15 cellular contexts compared by ENCODE assay signal in the genomic region with DNA sequence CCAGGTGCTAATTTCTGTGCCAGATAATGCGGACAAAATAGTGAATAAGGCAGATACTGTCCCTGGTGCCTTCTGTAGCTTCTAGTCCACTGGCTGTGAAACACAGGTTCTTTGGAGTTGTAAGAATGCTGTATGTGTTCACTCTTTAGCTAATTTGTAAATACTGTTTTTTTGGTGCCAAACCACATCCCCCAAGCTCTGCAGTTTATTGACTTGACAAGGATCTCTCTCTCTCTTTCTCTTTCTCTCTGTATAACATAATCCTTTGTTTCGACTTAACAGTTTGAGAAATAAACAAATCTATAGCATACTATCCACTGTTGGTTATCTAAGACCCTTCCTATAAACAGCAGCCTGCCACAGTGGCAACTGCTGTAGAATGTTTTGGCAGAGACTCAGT. TPM values are rescaled to one million over a fixed set of nuclear protein-coding genes. Genes with fewer than 3 reads are reported as not detected.
DNase-seq lines count a peak whose midpoint lies in the region; ATAC-seq and TF ChIP-seq lines count a peak whose summit lies in the region.
"Had no signal": no experiment of that assay in that cellular context is flagged by ENCODE, and none has a peak within 500 bp of the region (broad histone marks: within the 10 kb centered on the region; RNA-seq: fewer than 3 reads in every experiment).

No MANE protein-coding gene starts in this region.

- H3K4me3 ChIP-seq in Peyer's patch = no peak overlapping the region
- H3K4me3 ChIP-seq in spleen = no peak overlapping the region
- H3K4me3 ChIP-seq: skin epidermis, tibial nerve had no signal

- H3K9me3 ChIP-seq in Peyer's patch = no peaks in the 10 kb centered on the region
- no peaks in the 10 kb centered on the region for H3K9me3 ChIP-seq in spleen
- H3K9me3 ChIP-seq: tibial nerve had no signal

- H3K36me3 ChIP-seq in Peyer's patch (peaks cover 0 to 8% (median 0%) of the 10 kb centered on the region in 3 donors), spleen (peaks cover 0 to 15% (median 0%) of the 10 kb centered on the region in 6 donors)

- H3K27me3 Mint-ChIP-seq in activated CD4-positive, alpha-beta T cell treated with anti-CD3 and anti-CD28 coated beads, Interleukin-2, amount 10 ng/mL, durations not matched to agents 7 days and 5 days = no peaks in the 10 kb centered on the region
- H3K27me3 Mint-ChIP-seq in central memory CD8-positive, alpha-beta T cell = no peaks in the 10 kb centered on the region

- POLR2A ChIA-PET in activated CD4-positive, alpha-beta T cell treated with anti-CD3 and anti-CD28 coated beads, Interleukin-2, amount 10 ng/mL, durations not matched to agents 7 days and 5 days (lab: Charles Lee) = interaction anchor here (1.0 kb wide), 1 partner anchor 10 kb away, joined by 4 read pairs; no protein-coding TSS in a partner anchor

- H3K4me1 Mint-ChIP-seq in activated CD4-positive, alpha-beta T cell treated with anti-CD3 and anti-CD28 coated beads, Interleukin-2, amount 10 ng/mL, durations not matched to agents 7 days and 5 days = peaks cover 94% of the 10 kb centered on the region
- H3K4me1 Mint-ChIP-seq in central memory CD8-positive, alpha-beta T cell = peaks cover 86% of the 10 kb centered on the region

- H3K27ac Mint-ChIP-seq in activated CD4-positive, alpha-beta T cell treated with anti-CD3 and anti-CD28 coated beads, Interleukin-2, amount 10 ng/mL, durations not matched to agents 7 days and 5 days = peak overlapping the region; percentile 90
- peak overlapping the region; percentile 83 for H3K27ac Mint-ChIP-seq in central memory CD8-positive, alpha-beta T cell (ENCODE audit: low read depth)

- H3K27me3 ChIP-seq in Peyer's patch (no peaks in the 10 kb centered on the region), spleen (replicated peaks in 1 of 7) (no peaks in the 10 kb centered on the region)
- H3K27me3 ChIP-seq: tibial nerve had no signal

- H3K9me3 Mint-ChIP-seq in activated CD4-positive, alpha-beta T cell treated with anti-CD3 and anti-CD28 coated beads, Interleukin-2, amount 10 ng/mL, durations not matched to agents 7 days and 5 days = no peaks in the 10 kb centered on the region
- H3K9me3 Mint-ChIP-seq in central memory CD8-positive, alpha-beta T cell = no peaks in the 10 kb centered on the region
- H3K9me3 Mint-ChIP-seq: neural crest cell had no signal

- TF ChIP-seq POLR2A in Peyer's patch (IDR thresholded peaks at IDR 0.05) (no peak), spleen (IDR thresholded peaks at IDR 0.05) (no peak)

- H3K27ac ChIP-seq in Peyer's patch = peak overlapping the region in 3 of 4 donors; percentile 31 to 70 (median 63)
- peak overlapping the region; percentile 2 to 76 (median 56) for H3K27ac ChIP-seq in spleen
- H3K27ac ChIP-seq: tibial nerve had no signal

- peak; percentile 26 for ATAC-seq in central memory CD8-positive, alpha-beta T cell (replicated peaks; ENCODE audit: extremely low read depth, poor library complexity, severe bottlenecking)
- ATAC-seq in HG02870 (IDR thresholded peaks at IDR 0.05; ENCODE audit: unreplicated experiment) (no peak), GM19467 (IDR thresholded peaks at IDR 0.05; ENCODE audit: unreplicated experiment) (no peak), GM21526 (IDR thresholded peaks at IDR 0.05; ENCODE audit: low FRiP score, unreplicated experiment) (no peak)

- H3K36me3 Mint-ChIP-seq in activated CD4-positive, alpha-beta T cell treated with anti-CD3 and anti-CD28 coated beads, Interleukin-2, amount 10 ng/mL, durations not matched to agents 7 days and 5 days (ENCODE audit: low read depth) = peaks cover 77% of the 10 kb centered on the region
- peaks cover 18% of the 10 kb centered on the region for H3K36me3 Mint-ChIP-seq in central memory CD8-positive, alpha-beta T cell (ENCODE audit: insufficient read depth)

- intact Hi-C loops in spleen (cut with DNase I; ENCODE audit: low total_unique reads) = no loop called here

- 82 to 91% (median 90%) methylated on average over 2 of the region's 2 CpGs for WGBS in spleen, 5 donors

- CTCF ChIA-PET in activated CD4-positive, alpha-beta T cell treated with anti-CD3 and anti-CD28 coated beads, Interleukin-2, amount 10 ng/mL, durations not matched to agents 7 days and 5 days (lab: Charles Lee) = interaction anchor here (1.4 to 3.1 kb wide), 3 partner anchors 11 to 44 kb away, joined by 4 to 8 read pairs (median 7); no protein-coding TSS in a partner anchor

- peaks cover 0 to 72% (median 20%) of the 10 kb centered on the region in 4 donors for H3K4me1 ChIP-seq in Peyer's patch
- peaks cover 62 to 100% (median 90%) of the 10 kb centered on the region in 6 donors for H3K4me1 ChIP-seq in spleen

- TF ChIP-seq CTCF in Peyer's patch (IDR thresholded peaks at IDR 0.05) = no peak
- no peak for TF ChIP-seq CTCF in spleen (IDR thresholded peaks at IDR 0.05 in 8 of 11, conservative IDR thresholded peaks at IDR 0.05 in 3 of 11)

- H3K4me3 Mint-ChIP-seq in activated CD4-positive, alpha-beta T cell treated with anti-CD3 and anti-CD28 coated beads, Interleukin-2, amount 10 ng/mL, durations not matched to agents 7 days and 5 days = peak overlapping the region; percentile 50
- H3K4me3 Mint-ChIP-seq in central memory CD8-positive, alpha-beta T cell = peak overlapping the region; percentile 67

- DNase-seq in activated CD4-positive, alpha-beta T cell treated with anti-CD3 and anti-CD28 coated beads, Interleukin-2, amount 10 ng/mL, durations not matched to agents 7 days and 5 days = no peak
- DNase-seq in activated CD4-positive, alpha-beta T cell treated with anti-CD3 and anti-CD28 coated beads, Interleukin-2, amount 50 U/mL, for 4 hours = no peak
- DNase-seq in Peyer's patch = no peak
- DNase-seq in central memory CD8-positive, alpha-beta T cell (ENCODE audit: low spot score in 2 of 2) = no peak
- no peak for DNase-seq in spleen
- DNase-seq: activated CD8-positive, alpha-beta memory T cell treated with anti-CD3 and anti-CD28 coated beads for 24 hours; anterior cingulate cortex; DMS53; NCI-H2081 treated with DMSO at 0.1 percent for 48 hours had no signal

RNA-seq across cellular contexts. Expression of gene SMAD3, which starts 7.5 kb away (rescaled TPM):
- 10 to 100 TPM; 81.6 to 83.9 TPM for total RNA-seq in activated CD4-positive, alpha-beta T cell treated with anti-CD3 and anti-CD28 coated beads, Interleukin-2, amount 10 ng/mL, durations not matched to agents 7 days and 5 days
- total RNA-seq in Peyer's patch = 10 to 100 TPM; 43.7 to 80.0 (median 60.2) TPM
- total RNA-seq in spleen = 10 to 100 TPM; 27.3 to 78.4 (median 47.5) TPM
- polyA plus RNA-seq in spleen = 1 to 10 TPM; 8.3 to 8.9 (median 8.6) TPM
